In the genomic region with DNA sequence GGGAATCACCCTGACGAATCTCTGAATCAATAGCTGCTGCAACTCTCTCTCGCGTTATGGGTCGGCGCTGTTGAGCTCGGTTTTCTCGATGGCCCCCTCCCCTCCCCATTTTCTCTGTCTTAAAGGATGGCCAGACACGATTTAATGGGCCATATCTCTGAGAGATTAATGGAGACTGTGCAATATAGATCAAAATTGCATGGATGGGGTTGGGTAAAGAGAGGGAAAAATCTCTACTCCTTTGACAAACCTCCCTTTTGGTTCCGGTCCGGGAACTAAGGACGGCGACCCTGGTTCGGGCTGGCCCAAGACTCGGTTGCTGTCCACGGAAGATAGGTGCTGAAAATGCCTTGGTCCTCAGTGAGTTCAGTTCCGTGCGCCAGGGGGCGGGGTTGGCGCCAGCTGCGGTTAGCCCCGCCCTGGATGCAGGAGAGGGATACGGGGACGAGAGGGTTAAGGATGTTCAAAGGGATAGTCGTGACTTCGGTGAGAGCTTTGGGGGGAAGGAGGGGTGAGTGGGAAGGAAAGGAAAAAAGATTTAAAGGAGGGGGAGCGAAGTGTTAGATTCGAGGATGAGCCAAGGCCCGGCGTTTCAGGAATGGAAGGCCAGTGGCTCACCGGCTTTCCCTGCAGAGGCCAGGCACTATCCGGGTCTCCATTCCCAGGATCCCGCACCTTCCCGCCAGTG, we compare ENCODE assay signal across 8 cellular contexts.
DNase-seq lines count a peak whose midpoint lies in the region; ATAC-seq and TF ChIP-seq lines count a peak whose summit lies in the region.

No MANE protein-coding gene starts in this region.

- peak; percentile 49 for DNase-seq in A172 (ENCODE audit: low spot score)
- DNase-seq in EL: peak; percentile 51
- DNase-seq in fibroblast of peridontal ligament (ENCODE audit: extremely low read depth): peak; percentile 51
- peak; percentile 17 for DNase-seq in putamen (ENCODE audit: low spot score)
- no peak for DNase-seq in pons (ENCODE audit: low spot score)

- ATAC-seq in GM21825 (IDR thresholded peaks at IDR 0.05; ENCODE audit: unreplicated experiment): no peak
- ATAC-seq in HG02642 (IDR thresholded peaks at IDR 0.05; ENCODE audit: poor library complexity, unreplicated experiment): no peak

TF ChIP-seq in PFSK-1, 5 proteins besides CTCF, POLR2A, EP300 and RAD21:
- peak; percentile 46 for TF ChIP-seq FOXP2 (optimal IDR thresholded peaks at IDR 0.05; ENCODE audit: borderline replicate concordance, extremely low read depth, extremely low read length, insufficient read depth)
- TF ChIP-seq SIN3A (IDR thresholded peaks at IDR 0.05; ENCODE audit: borderline replicate concordance, insufficient read depth, low read length): peak; percentile 82; the same call in 1 of the 2 replicates
- TF ChIP-seq TAF1 (IDR thresholded peaks at IDR 0.05; ENCODE audit: borderline replicate concordance, insufficient read depth, low read length): no peak
- no peak for TF ChIP-seq POLR2AphosphoS5 (IDR thresholded peaks at IDR 0.05; ENCODE audit: low read depth, low read length)
- TF ChIP-seq, protein P1, sequence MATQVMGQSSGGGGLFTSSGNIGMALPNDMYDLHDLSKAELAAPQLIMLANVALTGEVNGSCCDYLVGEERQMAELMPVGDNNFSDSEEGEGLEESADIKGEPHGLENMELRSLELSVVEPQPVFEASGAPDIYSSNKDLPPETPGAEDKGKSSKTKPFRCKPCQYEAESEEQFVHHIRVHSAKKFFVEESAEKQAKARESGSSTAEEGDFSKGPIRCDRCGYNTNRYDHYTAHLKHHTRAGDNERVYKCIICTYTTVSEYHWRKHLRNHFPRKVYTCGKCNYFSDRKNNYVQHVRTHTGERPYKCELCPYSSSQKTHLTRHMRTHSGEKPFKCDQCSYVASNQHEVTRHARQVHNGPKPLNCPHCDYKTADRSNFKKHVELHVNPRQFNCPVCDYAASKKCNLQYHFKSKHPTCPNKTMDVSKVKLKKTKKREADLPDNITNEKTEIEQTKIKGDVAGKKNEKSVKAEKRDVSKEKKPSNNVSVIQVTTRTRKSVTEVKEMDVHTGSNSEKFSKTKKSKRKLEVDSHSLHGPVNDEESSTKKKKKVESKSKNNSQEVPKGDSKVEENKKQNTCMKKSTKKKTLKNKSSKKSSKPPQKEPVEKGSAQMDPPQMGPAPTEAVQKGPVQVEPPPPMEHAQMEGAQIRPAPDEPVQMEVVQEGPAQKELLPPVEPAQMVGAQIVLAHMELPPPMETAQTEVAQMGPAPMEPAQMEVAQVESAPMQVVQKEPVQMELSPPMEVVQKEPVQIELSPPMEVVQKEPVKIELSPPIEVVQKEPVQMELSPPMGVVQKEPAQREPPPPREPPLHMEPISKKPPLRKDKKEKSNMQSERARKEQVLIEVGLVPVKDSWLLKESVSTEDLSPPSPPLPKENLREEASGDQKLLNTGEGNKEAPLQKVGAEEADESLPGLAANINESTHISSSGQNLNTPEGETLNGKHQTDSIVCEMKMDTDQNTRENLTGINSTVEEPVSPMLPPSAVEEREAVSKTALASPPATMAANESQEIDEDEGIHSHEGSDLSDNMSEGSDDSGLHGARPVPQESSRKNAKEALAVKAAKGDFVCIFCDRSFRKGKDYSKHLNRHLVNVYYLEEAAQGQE (IDR thresholded peaks at IDR 0.05; ENCODE audit: insufficient read depth in 1 of 2, low read depth in 2 of 2, low read length in 2 of 2): peak; percentile 99
